ENCODE assay signal across 25 cellular contexts in genomic region chr20:61170921-61171320, GRCh38.
"Had no signal": no experiment of that assay in that cellular context is flagged by ENCODE, and none has a peak within 500 bp of the region (broad histone marks: within the 10 kb centered on the region; RNA-seq: fewer than 3 reads in every experiment).

No MANE protein-coding gene starts in this region.

- FAIRE-seq: endometrium, kidney had no signal

- H3K4me3 ChIP-seq: colonic mucosa, esophagus squamous epithelium, left lung, neural progenitor cell, psoas muscle, sigmoid colon, stomach, thyroid gland had no signal

- H3K27ac Mint-ChIP-seq: dendritic cell treated with granulocyte-macrophage colony-stimulating factor and Interleukin-4, amounts not matched to agents 40 ng/mL and 50 ng/mL, for 4 days; effector memory CD8-positive, alpha-beta T cell; naive thymus-derived CD4-positive, alpha-beta T cell; nephron; stimulated activated effector memory CD8-positive, alpha-beta T cell treated with anti-CD3 and anti-CD28 coated beads, Interleukin-12 subunit alpha, Interleukin-12 subunit beta, amount 100 ng/mL, for 72 hours; type B pancreatic cell had no signal

- H3K9me3 Mint-ChIP-seq: dendritic cell treated with granulocyte-macrophage colony-stimulating factor and Interleukin-4, amounts not matched to agents 40 ng/mL and 50 ng/mL, for 4 days; effector memory CD8-positive, alpha-beta T cell; nephron; stimulated activated effector memory CD8-positive, alpha-beta T cell treated with anti-CD3 and anti-CD28 coated beads, Interleukin-12 subunit alpha, Interleukin-12 subunit beta, amount 100 ng/mL, for 72 hours; type B pancreatic cell had no signal

- H3K4me1 Mint-ChIP-seq: naive thymus-derived CD4-positive, alpha-beta T cell; nephron; stimulated activated effector memory CD8-positive, alpha-beta T cell treated with anti-CD3 and anti-CD28 coated beads, Interleukin-12 subunit alpha, Interleukin-12 subunit beta, amount 100 ng/mL, for 72 hours had no signal

- H3K27me3 Mint-ChIP-seq: dendritic cell treated with granulocyte-macrophage colony-stimulating factor and Interleukin-4, amounts not matched to agents 40 ng/mL and 50 ng/mL, for 4 days had no signal

- H3K36me3 ChIP-seq: colonic mucosa, esophagus squamous epithelium, left lung, neural progenitor cell, sigmoid colon, stomach, thyroid gland had no signal

- H3K4me3 Mint-ChIP-seq: dendritic cell treated with granulocyte-macrophage colony-stimulating factor and Interleukin-4, amounts not matched to agents 40 ng/mL and 50 ng/mL, for 4 days; effector memory CD8-positive, alpha-beta T cell; naive thymus-derived CD4-positive, alpha-beta T cell; nephron; neural progenitor cell; stimulated activated effector memory CD8-positive, alpha-beta T cell treated with anti-CD3 and anti-CD28 coated beads, Interleukin-12 subunit alpha, Interleukin-12 subunit beta, amount 100 ng/mL, for 72 hours; type B pancreatic cell had no signal

- H3K27me3 ChIP-seq: colonic mucosa, thyroid gland had no signal

- H3K9me3 ChIP-seq: colonic mucosa, esophagus squamous epithelium, psoas muscle, sigmoid colon, stomach, thyroid gland had no signal

- H3K4me1 ChIP-seq: colonic mucosa, esophagus squamous epithelium, left lung, psoas muscle, sigmoid colon, stomach, thyroid gland had no signal

- H3K27ac ChIP-seq: colonic mucosa, esophagus squamous epithelium, left lung, neural progenitor cell, psoas muscle, sigmoid colon, stomach, thyroid gland had no signal

- H3K9ac ChIP-seq: neural progenitor cell had no signal

- DNase-seq: colonic mucosa; effector memory CD8-positive, alpha-beta T cell; erythroblast; esophagus squamous epithelium; foreskin melanocyte; head of caudate nucleus; kidney; left lung; midbrain; naive thymus-derived CD4-positive, alpha-beta T cell; nucleus accumbens; psoas muscle; right cardiac atrium; sigmoid colon; stimulated activated CD4-positive, alpha-beta T cell treated with anti-CD3 and anti-CD28 coated beads, Interleukin-2, amount 100 ng/mL, for 24 hours; stimulated activated CD4-positive, alpha-beta T cell treated with anti-CD3 and anti-CD28 coated beads, Interleukin-4, amount 100 ng/mL, for 24 hours; stimulated activated naive CD4-positive, alpha-beta T cell treated with Interleukin-2 at 50 U/mL for 16 hours; stomach; thyroid gland had no signal

- H3K36me3 Mint-ChIP-seq: naive thymus-derived CD4-positive, alpha-beta T cell; neural progenitor cell; stimulated activated effector memory CD8-positive, alpha-beta T cell treated with anti-CD3 and anti-CD28 coated beads, Interleukin-12 subunit alpha, Interleukin-12 subunit beta, amount 100 ng/mL, for 72 hours; type B pancreatic cell had no signal

- H3K4me2 ChIP-seq: neural progenitor cell had no signal
